In the genomic region with DNA sequence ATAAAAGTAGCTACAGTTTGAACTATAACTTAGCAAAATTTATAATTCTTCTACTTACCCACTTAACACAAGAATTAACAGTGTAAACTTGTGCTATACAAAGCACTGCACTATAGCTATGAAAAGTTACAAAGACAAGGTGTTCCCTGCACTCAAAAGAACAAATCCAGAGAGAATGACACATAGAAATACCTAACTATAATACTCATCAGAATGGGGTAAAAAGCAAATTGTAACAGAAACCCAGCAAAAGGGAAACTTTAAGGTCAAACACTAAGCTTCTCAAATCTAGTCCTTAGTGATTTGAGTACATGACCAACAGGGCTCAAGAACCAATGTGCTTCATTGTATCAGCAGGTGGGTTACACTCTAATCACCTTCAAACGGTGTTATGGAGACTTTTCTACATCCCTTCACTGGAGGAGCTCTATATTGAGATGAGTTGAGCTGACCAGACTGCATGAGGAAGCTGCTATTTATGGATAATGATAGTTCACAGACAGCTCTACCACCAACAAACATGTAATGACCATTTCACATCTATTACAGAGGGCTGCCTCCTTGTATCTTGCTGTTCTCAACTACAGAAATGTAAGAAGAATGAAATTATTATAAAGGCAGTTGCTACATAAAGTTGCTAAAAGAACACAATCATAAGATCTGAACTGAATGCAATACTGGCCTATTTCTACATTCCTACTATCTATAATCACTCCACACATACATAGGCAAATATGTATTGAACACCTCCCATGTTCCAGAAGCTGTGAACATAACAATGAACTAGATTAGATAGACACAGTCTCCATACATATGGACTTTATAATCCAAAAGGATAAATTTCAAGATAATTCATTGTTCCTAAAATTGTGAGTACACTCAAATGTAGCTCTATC, we compare ENCODE assay signal across 1 cellular context.
TF ChIP-seq lines count a peak whose summit lies in the region.

No MANE protein-coding gene starts in this region.

TF ChIP-seq in H1, 55 proteins besides CTCF, POLR2A, EP300 and RAD21:
- TF ChIP-seq TAF1 (IDR thresholded peaks at IDR 0.05; ENCODE audit: low read depth, low read length) (no peak), HDAC2 (IDR thresholded peaks at IDR 0.05; ENCODE audit: borderline replicate concordance in 1 of 2, low read depth in 2 of 2, low read length in 2 of 2) (no peak), BACH1 (IDR thresholded peaks at IDR 0.05; ENCODE audit: low read length) (no peak), PHF8 (conservative IDR thresholded peaks at IDR 0.05; ENCODE audit: low read depth, low read length) (no peak)
TF ChIP-seq in H1: peak in this region for 0.
